ENCODE assay signal across 8 cellular contexts in the genomic region with DNA sequence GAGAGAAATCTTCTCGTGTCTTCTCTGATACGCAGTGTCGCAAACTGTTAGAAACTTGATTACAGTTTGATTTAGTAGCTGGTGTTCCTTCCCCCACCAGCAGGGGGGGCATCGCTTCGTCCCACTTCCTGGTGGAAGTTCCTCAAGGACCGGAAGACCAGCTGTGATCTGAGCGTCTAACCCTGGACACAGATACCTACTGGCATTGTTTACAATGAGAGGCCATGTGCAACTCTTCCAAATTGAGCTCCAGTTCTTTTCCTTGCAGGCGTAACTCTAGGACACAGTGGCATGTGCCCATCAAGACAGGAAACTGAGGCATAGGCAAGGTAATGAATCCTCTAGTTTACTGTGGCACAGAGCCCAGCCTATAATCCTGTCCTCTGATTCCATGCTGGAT.
A peak's percentile ranks its signal among the peaks of the same experiment; 100 is the strongest.
DNase-seq lines count a peak whose midpoint lies in the region; ATAC-seq and TF ChIP-seq lines count a peak whose summit lies in the region.

No MANE protein-coding gene starts in this region.

- peak; percentile 28 for DNase-seq in AG20443 (ENCODE audit: low spot score)
- peak; percentile 25 for DNase-seq in GM23248
- DNase-seq in RPMI8226: peak; percentile 41
- DNase-seq in mammary epithelial cell: peak; percentile 6
- DNase-seq in mesothelial cell of epicardium (ENCODE audit: low spot score in 2 of 2, unreplicated experiment in 2 of 2): no peak
- no peak for DNase-seq in DMS153 treated with DMSO at 0.1 percent for 48 hours (lab: John Stamatoyannopoulos, UW; ENCODE audit: unreplicated experiment)

- in situ Hi-C loops in GM23248 (cut with MboI): no loop called here
- in situ Hi-C loops in mammary epithelial cell (cut with MboI; ENCODE audit: low sequenced_read_pairs in 2 of 2): no loop called here

- H3K4me2 ChIP-seq in GM23248 (ENCODE audit: unreplicated experiment): no peak overlapping the region
- no peak overlapping the region for H3K4me2 ChIP-seq in mammary epithelial cell (ENCODE audit: insufficient read depth, low read depth, low read length)

- dilution Hi-C loops in mammary epithelial cell (cut with HindIII; ENCODE audit: low sequenced_read_pairs): no loop called here

- H3K9me3 Mint-ChIP-seq in mesothelial cell of epicardium: no peaks in the 10 kb centered on the region

- no peak overlapping the region for H3K4me3 Mint-ChIP-seq in mesothelial cell of epicardium

- no peaks in the 10 kb centered on the region for H3K9me3 ChIP-seq in GM23248 (ENCODE audit: low read depth)
- H3K9me3 ChIP-seq in mammary epithelial cell (replicated peaks; ENCODE audit: insufficient read depth, low read length): no peaks in the 10 kb centered on the region

- no peaks in the 10 kb centered on the region for H3K27me3 Mint-ChIP-seq in mesothelial cell of epicardium (ENCODE audit: low read depth)

- CTCF ChIA-PET in mammary epithelial cell (lab: Charles Lee; ENCODE audit: low non-redundant PET): interaction anchor here (0.5 to 1.0 kb wide), 7 partner anchors 63 to 929 kb away, joined by 3 to 4 read pairs (median 4); no protein-coding TSS in a partner anchor

- no TSS peak for BruUV-seq in mammary epithelial cell (replicated peaks; lab: Mats Ljungman, UMichigan)

- WGBS in GM23248 (ENCODE audit: low coverage in 1 of 2, low lambda C conversion rate in 2 of 2, missing lambda C conversion rate in 2 of 2), 2 experiments: 53 to 56% methylated on average over 8 of the region's 8 CpGs
- 65% methylated on average over 8 of the region's 8 CpGs for WGBS in mammary epithelial cell (ENCODE audit: low coverage, missing lambda C conversion rate)

- H3K9me2 ChIP-seq in GM23248 (ENCODE audit: insufficient read depth): no peaks in the 10 kb centered on the region

- no peaks in the 10 kb centered on the region for H3K4me1 ChIP-seq in GM23248 (ENCODE audit: insufficient read depth)
- H3K4me1 ChIP-seq in mammary epithelial cell (ENCODE audit: insufficient read depth, low read length): no peaks in the 10 kb centered on the region

- no peaks in the 10 kb centered on the region for H3K36me3 ChIP-seq in GM23248 (ENCODE audit: low read depth)
- H3K36me3 ChIP-seq in mammary epithelial cell (ENCODE audit: insufficient read depth, low read length): no peaks in the 10 kb centered on the region

- H3K9ac ChIP-seq in GM23248 (no peak overlapping the region), mammary epithelial cell (ENCODE audit: insufficient read depth, low read length) (no peak overlapping the region)

- H3K27ac Mint-ChIP-seq in mesothelial cell of epicardium: peak overlapping the region; percentile 60

- H3K27me3 ChIP-seq in GM23248 (replicated peaks; ENCODE audit: insufficient read depth): no peaks in the 10 kb centered on the region
- H3K27me3 ChIP-seq in mammary epithelial cell (ENCODE audit: insufficient read depth, low read length): no peaks in the 10 kb centered on the region

- H3F3A ChIP-seq in GM23248 (ENCODE audit: insufficient read depth): no peaks in the 10 kb centered on the region

- no peak overlapping the region for H2AFZ ChIP-seq in GM23248
- H2AFZ ChIP-seq in mammary epithelial cell (ENCODE audit: low read depth, low read length): no peak overlapping the region

- H3K27ac ChIP-seq in GM23248 (no peak overlapping the region), mammary epithelial cell (ENCODE audit: insufficient read depth, low read depth, low read length) (no peak overlapping the region)

- H3K4me3 ChIP-seq in GM23248: no peak overlapping the region
- no peak overlapping the region for H3K4me3 ChIP-seq in mammary epithelial cell (replicated peaks in 1 of 3; ENCODE audit: insufficient read depth in 1 of 3, low read depth in 2 of 3, low read length in 3 of 3)

- H3K36me3 Mint-ChIP-seq in mesothelial cell of epicardium: no peaks in the 10 kb centered on the region

- peaks cover 32% of the 10 kb centered on the region for H3K4me1 Mint-ChIP-seq in mesothelial cell of epicardium

- ATAC-seq in HG03521 (IDR thresholded peaks at IDR 0.05; ENCODE audit: unreplicated experiment) (no peak), HG03354 (IDR thresholded peaks at IDR 0.05; ENCODE audit: poor library complexity, severe bottlenecking, unreplicated experiment) (no peak)

- TF ChIP-seq CTCF in mammary epithelial cell (conservative IDR thresholded peaks at IDR 0.05 in 1 of 2, IDR thresholded peaks at IDR 0.05 in 1 of 2; ENCODE audit: extremely low read depth in 1 of 2, insufficient read depth in 1 of 2, low read depth in 1 of 2, low read length in 2 of 2): peak; percentile 53 to 67
- TF ChIP-seq CTCF in mesothelial cell of epicardium (IDR thresholded peaks at IDR 0.05; ENCODE audit: unreplicated experiment): peak; percentile 90

- H3K79me2 ChIP-seq in GM23248 (ENCODE audit: insufficient read depth) (no peaks in the 10 kb centered on the region), mammary epithelial cell (ENCODE audit: insufficient read depth, low read length) (no peaks in the 10 kb centered on the region)

- intact Hi-C loops in mammary epithelial cell (cut with micrococcal nuclease): loop anchor here (1.0 to 5.0 kb wide), 6 partner anchors 65 to 317 kb away; no protein-coding TSS in a partner anchor

- no peaks in the 10 kb centered on the region for H4K20me1 ChIP-seq in GM23248 (ENCODE audit: insufficient read depth)
- no peaks in the 10 kb centered on the region for H4K20me1 ChIP-seq in mammary epithelial cell (ENCODE audit: insufficient read depth, low read length)

Comparison
In these comparisons a context has a peak if more than half of its experiments do, and no peak if none do; other contexts are left out.
1. DNase-seq: peak in AG20443 (single experiment), GM23248 (single experiment), RPMI8226 (single experiment) and mammary epithelial cell (single experiment); none in mesothelial cell of epicardium (0 of 2) and DMS153 treated with DMSO at 0.1 percent for 48 hours (single experiment).